In genomic region chr12:27521066-27521465, GRCh38 we compare ENCODE assay signal across 11 cellular contexts. TPM values are rescaled to one million over a fixed set of nuclear protein-coding genes. Genes with fewer than 3 reads are reported as not detected.
DNase-seq lines count a peak whose midpoint lies in the region; ATAC-seq and TF ChIP-seq lines count a peak whose summit lies in the region.
"Had no signal": no experiment of that assay in that cellular context is flagged by ENCODE, and none has a peak within 500 bp of the region (broad histone marks: within the 10 kb centered on the region; RNA-seq: fewer than 3 reads in every experiment).

No MANE protein-coding gene starts in this region.

- DNase-seq in Daoy (ENCODE audit: low read depth) (peak; percentile 30), NCI-H69 (lab: John Stamatoyannopoulos, UW) (peak; percentile 47), fibroblast of peridontal ligament (ENCODE audit: extremely low read depth) (peak; percentile 52), ovary (peak; percentile 68 to 72 (median 70)), Ammon's horn (ENCODE audit: low spot score) (no peak), NCI-H1436 treated with DMSO at 0.1 percent for 48 hours (lab: John Stamatoyannopoulos, UW) (no peak)
- DNase-seq in stimulated activated CD4-positive, alpha-beta T cell treated with anti-CD3 and anti-CD28 coated beads, Interleukin-1b, Interleukin-23, amount 100 ng/mL, for 48 hours, result no peak
- DNase-seq: mammary epithelial cell; NCI-H1694 treated with DMSO at 0.1 percent for 48 hours; stimulated activated CD4-positive, alpha-beta T cell treated with anti-CD3 and anti-CD28 coated beads, Interleukin-4, amount 100 ng/mL, for 4 hours had no signal

- no peak for TF ChIP-seq POLR2A in ovary (IDR thresholded peaks at IDR 0.05)

- no peak for TF ChIP-seq CTCF in ovary (IDR thresholded peaks at IDR 0.05)

- no peak for ATAC-seq in GM19397 (IDR thresholded peaks at IDR 0.05; ENCODE audit: unreplicated experiment)

- intact Hi-C loops in ovary (cut with DNase I), result loop anchor here in 3 of 4 donors (10.0 kb wide), 3 partner anchors 56 to 104 kb away; no protein-coding TSS in a partner anchor

- WGBS in ovary, 3 donors, result 3 to 7% (median 3%) methylated on average over 4 of the region's 4 CpGs

- H3K4me1 ChIP-seq in ovary (ENCODE audit: insufficient read depth), result peaks cover 15% of the 10 kb centered on the region

- no peaks in the 10 kb centered on the region for H3K27me3 ChIP-seq in ovary

- H3K27ac ChIP-seq in ovary, result peak overlapping the region in 1 of 2 donors; percentile 92

- no peaks in the 10 kb centered on the region for H3K9me3 ChIP-seq in ovary

- no peak for TF ChIP-seq EP300 in ovary (IDR thresholded peaks at IDR 0.05)

- H3K4me3 ChIP-seq in ovary, result no peak overlapping the region

- H3K36me3 ChIP-seq in ovary, result no peaks in the 10 kb centered on the region

RNA-seq across cellular contexts. Expression of gene PPFIBP1, which starts 2.9 kb away (rescaled TPM):
- total RNA-seq in Daoy (2014; rRNA removed; shearing (Covaris generic)), result 77.7 and 96.9 TPM in 2 replicates
- 100 to 1,000 TPM; 105 to 216 (median 162) TPM for total RNA-seq in ovary
- polyA plus RNA-seq in ovary, result 10 to 100 TPM; 61.3 to 93.9 TPM

Comparison
In these comparisons a context has a peak if more than half of its experiments do, and no peak if none do; other contexts are left out.
1. DNase-seq: peak in Daoy (single experiment), NCI-H69 (single experiment), fibroblast of peridontal ligament (single experiment) and ovary (5 of 5); none in Ammon's horn (single experiment), NCI-H1436 treated with DMSO at 0.1 percent for 48 hours (single experiment) and stimulated activated CD4-positive, alpha-beta T cell treated with anti-CD3 and anti-CD28 coated beads, Interleukin-1b, Interleukin-23, amount 100 ng/mL, for 48 hours (single experiment).